11 cellular contexts compared by ENCODE assay signal in the genomic region with DNA sequence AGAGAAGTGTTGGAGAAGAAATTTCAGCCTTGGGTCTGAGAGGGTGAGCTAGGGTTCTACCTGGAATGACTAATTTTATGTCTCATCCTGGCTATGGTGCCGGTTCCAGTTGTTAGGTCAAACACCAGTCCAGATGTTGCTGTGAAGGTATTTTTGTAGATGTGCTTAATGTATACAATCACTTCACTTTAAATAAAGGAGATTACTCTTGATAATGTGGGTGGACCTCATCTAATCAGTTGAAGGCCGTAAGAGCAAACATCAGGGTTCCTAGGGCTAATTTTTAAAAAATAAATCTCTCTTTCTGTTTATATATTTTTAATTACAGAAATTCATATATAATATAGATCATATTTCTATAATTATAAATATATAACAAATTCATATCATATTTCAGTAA.
"Had no signal": no experiment of that assay in that cellular context is flagged by ENCODE, and none has a peak within 500 bp of the region (broad histone marks: within the 10 kb centered on the region; RNA-seq: fewer than 3 reads in every experiment).

No MANE protein-coding gene starts in this region.

- H2AFZ ChIP-seq: GM23248, GM23338 had no signal

- H3K4me3 ChIP-seq: GM23248, GM23338, HAP-1 had no signal

- ATAC-seq: GM23338, HCT116 had no signal

- DNase-seq: GM23248, GOT3, H7, H9, HCEC 1CT, HFFc6 had no signal

- H3K4me1 ChIP-seq: HAP-1 had no signal

- H3K9ac ChIP-seq: GM23248 had no signal

- H3K9me3 ChIP-seq: HAP-1 had no signal

- H3K27ac ChIP-seq: GM23248 had no signal

- H3K4me2 ChIP-seq: GM23338 had no signal

- FAIRE-seq: H1, H54 had no signal

- H3K36me3 ChIP-seq: HAP-1 had no signal
